1 cellular context compared by ENCODE assay signal in the genomic region with DNA sequence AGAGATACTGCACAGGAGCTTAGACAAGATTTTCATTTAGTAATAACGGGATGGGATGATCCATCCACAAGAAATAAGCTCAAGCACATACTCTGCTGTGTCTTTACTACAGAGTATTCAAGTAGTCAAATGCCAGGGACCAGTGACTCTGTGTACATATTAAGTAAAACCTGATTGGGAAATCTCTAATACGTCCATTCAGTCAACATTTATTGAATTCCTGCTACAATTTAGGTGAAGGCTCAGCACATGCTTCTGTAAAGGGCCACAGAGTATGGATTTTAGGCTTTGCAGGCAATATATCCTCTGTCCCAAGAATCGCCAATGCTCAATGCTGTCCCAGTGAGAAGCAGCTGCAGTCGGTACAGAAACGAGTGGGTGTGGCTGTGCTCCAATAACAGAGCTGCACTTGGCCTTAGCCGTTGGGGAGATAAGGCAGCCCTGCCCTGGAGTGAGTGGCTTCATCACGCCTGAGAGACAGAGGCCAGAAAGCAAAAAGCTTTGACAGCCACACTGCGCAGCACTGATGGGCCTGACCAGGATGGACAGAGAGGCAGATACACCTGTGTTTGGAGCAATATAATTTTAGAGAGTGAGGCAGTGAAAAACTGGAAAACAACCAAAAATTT.
A peak's percentile ranks its signal among the peaks of the same experiment; 100 is the strongest.
TF ChIP-seq lines count a peak whose summit lies in the region.

No MANE protein-coding gene starts in this region.

TF ChIP-seq in liver, 16 proteins besides CTCF, POLR2A, EP300 and RAD21 (continued from another document):
- peak; percentile 20 for TF ChIP-seq SP1 (IDR thresholded peaks at IDR 0.05)
